ENCODE assay signal across 8 cellular contexts in the genomic region with DNA sequence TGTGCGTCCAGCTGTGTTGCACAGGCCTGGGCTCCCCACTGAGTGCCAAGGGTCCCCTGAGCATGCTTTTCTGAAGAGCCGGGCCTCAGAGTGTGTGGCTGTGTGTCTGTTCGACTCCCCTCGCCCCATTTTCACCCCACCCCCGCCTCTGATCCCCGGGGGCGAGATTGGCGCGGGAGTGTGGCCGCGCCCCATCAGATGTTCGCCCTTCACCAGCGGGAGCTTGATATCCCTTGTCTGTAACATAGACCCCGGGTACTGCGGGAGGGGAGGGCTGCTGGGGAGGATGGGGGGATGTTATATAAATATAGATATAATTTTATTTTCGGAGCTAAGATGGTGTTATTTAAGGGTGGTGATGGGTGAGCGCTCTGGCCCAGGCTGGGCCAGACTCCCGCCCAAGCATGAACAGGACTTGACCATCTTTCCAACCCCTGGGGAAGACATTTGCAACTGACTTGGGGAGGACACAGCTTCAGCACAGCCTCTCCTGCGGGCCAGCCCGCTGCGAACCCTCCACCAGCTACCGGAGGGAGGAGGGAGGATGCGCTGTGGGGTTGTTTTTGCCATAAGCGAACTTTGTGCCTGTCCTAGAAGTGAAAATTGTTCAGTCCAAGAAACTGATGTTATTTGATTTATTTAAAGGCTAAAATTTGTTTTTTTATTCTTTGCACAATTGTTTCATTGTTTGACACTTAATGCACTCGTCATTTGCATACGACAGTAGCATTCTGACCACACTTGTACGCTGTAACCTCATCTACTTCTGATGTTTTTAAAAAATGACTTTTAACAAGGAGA. TPM values are rescaled to one million over a fixed set of nuclear protein-coding genes. Genes with fewer than 3 reads are reported as not detected.
DNase-seq lines count a peak whose midpoint lies in the region; FAIRE-seq lines count a peak whose summit lies in the region.

No MANE protein-coding gene starts in this region.

- peak overlapping the region; percentile 65 to 85 for H3K4me3 ChIP-seq in small intestine (ENCODE audit: low read depth in 1 of 2, low read length in 2 of 2)

- DNase-seq in activated CD8-positive, alpha-beta memory T cell treated with anti-CD3 and anti-CD28 coated beads, Interleukin-2, amount 50 U/mL, for 48 hours: peak; percentile 52
- no peak for DNase-seq in activated CD8-positive, alpha-beta memory T cell treated with anti-CD3 and anti-CD28 coated beads, Interleukin-2, amount 50 U/mL, for 4 hours
- peak; percentile 54 for DNase-seq in islet precursor cell
- DNase-seq in small intestine: no peak
- DNase-seq in KG1 (lab: John Stamatoyannopoulos, UW): no peak
- no peak for DNase-seq in NCI-H1092 treated with DMSO at 0.1 percent for 48 hours (lab: John Stamatoyannopoulos, UW)
- no peak for DNase-seq in inferior parietal cortex (ENCODE audit: extremely low spot score)

- H3K4me1 ChIP-seq in small intestine (ENCODE audit: control insufficient read depth in 2 of 2, insufficient read depth in 1 of 2, low read depth in 1 of 2, low read length in 1 of 2): no peaks in the 10 kb centered on the region

- FAIRE-seq in small intestine (lab: Jason Lieb, UNC): no peak

- H3K27ac ChIP-seq in angular gyrus (ENCODE audit: low read depth, low read length) (peak overlapping the region; percentile 99), small intestine (ENCODE audit: low read depth in 1 of 2, low read length in 1 of 2) (peak overlapping the region; percentile 6 to 99)

- H3K36me3 ChIP-seq in small intestine (ENCODE audit: control insufficient read depth in 2 of 2, insufficient read depth in 2 of 2, low read length in 2 of 2): no peaks in the 10 kb centered on the region

- H3K27me3 ChIP-seq in small intestine (ENCODE audit: control insufficient read depth in 2 of 2, insufficient read depth in 2 of 2, low read length in 2 of 2): no peaks in the 10 kb centered on the region

- WGBS in small intestine, 3 donors: 31 to 50% (median 43%) methylated on average over 27 of the region's 27 CpGs

- H3K9me3 ChIP-seq in small intestine (ENCODE audit: control insufficient read depth, low read depth): no peaks in the 10 kb centered on the region

RNA-seq across cellular contexts. Expression of gene RHOB, which starts 1.6 kb away (rescaled TPM):
- 100 to 1,000 TPM in 1 of 3 donors, 10 to 100 TPM in 2; 17.7 to 246 (median 25.4) TPM for polyA plus RNA-seq in small intestine

Comparison
In these comparisons a context has a peak if more than half of its experiments do, and no peak if none do; other contexts are left out.
1. DNase-seq: peak in activated CD8-positive, alpha-beta memory T cell treated with anti-CD3 and anti-CD28 coated beads, Interleukin-2, amount 50 U/mL, for 48 hours (single experiment) and islet precursor cell (single experiment); none in activated CD8-positive, alpha-beta memory T cell treated with anti-CD3 and anti-CD28 coated beads, Interleukin-2, amount 50 U/mL, for 4 hours (single experiment), small intestine (single experiment), KG1 (single experiment), NCI-H1092 treated with DMSO at 0.1 percent for 48 hours (single experiment) and inferior parietal cortex (single experiment).